In the genomic region with DNA sequence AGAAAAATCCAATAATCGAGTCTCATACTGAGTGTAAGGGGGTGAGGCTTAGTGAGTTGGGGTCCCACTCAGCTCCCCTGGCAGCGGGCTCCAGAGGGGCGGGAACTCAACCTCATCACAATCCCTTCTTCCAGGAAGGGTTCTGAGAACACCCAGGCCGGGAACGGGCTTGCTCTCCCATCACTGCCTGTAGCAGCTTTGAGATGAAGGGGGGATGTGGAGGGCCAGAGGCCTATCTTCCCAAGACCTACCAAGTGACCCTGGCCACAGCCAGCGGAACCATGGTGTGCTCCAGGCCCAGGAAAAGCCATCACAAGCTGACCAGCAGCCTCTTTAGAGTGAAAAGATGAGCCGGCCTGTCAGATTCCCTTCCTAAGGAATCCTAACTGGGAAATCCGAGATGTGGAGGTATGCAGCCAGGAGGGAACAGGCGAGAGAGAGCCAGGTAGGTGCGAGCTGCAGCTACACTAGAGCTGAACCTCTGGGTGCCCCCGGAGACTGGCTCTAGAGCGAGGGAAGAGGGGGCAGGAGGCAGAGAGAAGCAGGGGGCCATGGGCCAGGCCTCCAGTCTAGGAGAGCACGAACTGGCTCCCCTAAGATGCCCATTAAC, we compare ENCODE assay signal across 20 cellular contexts. TPM values are rescaled to one million over a fixed set of nuclear protein-coding genes. Genes with fewer than 3 reads are reported as not detected.
DNase-seq lines count a peak whose midpoint lies in the region; ATAC-seq, FAIRE-seq and TF ChIP-seq lines count a peak whose summit lies in the region.
"Had no signal": no experiment of that assay in that cellular context is flagged by ENCODE, and none has a peak within 500 bp of the region (broad histone marks: within the 10 kb centered on the region; RNA-seq: fewer than 3 reads in every experiment).

No MANE protein-coding gene starts in this region.

- DNase-seq in HepG2 (ENCODE audit: low spot score) (no peak), right lobe of liver (no peak), mesenteric fat pad (ENCODE audit: low spot score) (peak; percentile 57), sciatic nerve (ENCODE audit: low spot score) (peak; percentile 53), small intestine (no peak)
- no peak for DNase-seq in activated T-helper 1 cell treated with anti-CD3 and anti-CD28 coated beads, Interleukin-12 subunit alpha, Interleukin-12 subunit beta, Interleukin-2, Interleukin-4 antibody, amounts not matched to agents 30 ng/mL and 10 ng/mL and 1 ng/mL, durations not matched to agents 14 hours and 24 hours and 36 hours (ENCODE audit: low spot score)
- DNase-seq: BE2C; CD4-positive, CD25-positive, alpha-beta regulatory T cell; COR-L47; DMS153; KBM-7; NCI-H1105; NCI-H1694; OCI-M1; SIG-M5 had no signal

- in situ Hi-C loops in HepG2 (cut with HindIII; ENCODE audit: extremely low pct_ligation_motif_present, low pct_unique_long_range_greater_than_20kb) = no loop called here

- no peak for TF ChIP-seq POLR2A in HepG2 (IDR thresholded peaks at IDR 0.05; ENCODE audit: insufficient read depth in 1 of 2, low read depth in 2 of 2, low read length in 2 of 2)
- no peak for TF ChIP-seq POLR2A in right lobe of liver (IDR thresholded peaks at IDR 0.05)

- H3K4me2 ChIP-seq in HepG2 (ENCODE audit: low read depth, low read length) = peak overlapping the region; percentile 73; the same call in 1 of the 2 replicates

- intact Hi-C loops in HepG2 (cut with micrococcal nuclease; ENCODE audit: unreplicated experiment) (no loop called here), right lobe of liver (cut with DNase I) (no loop called here), sciatic nerve (cut with DNase I) (no loop called here)
- intact Hi-C loops in activated T-helper 1 cell treated with anti-CD3 and anti-CD28 coated beads, Interleukin-12 subunit alpha, Interleukin-12 subunit beta, Interleukin-2, Interleukin-4 antibody, amounts not matched to agents 30 ng/mL and 10 ng/mL and 1 ng/mL, durations not matched to agents 14 hours and 24 hours and 36 hours (cut with micrococcal nuclease) = no loop called here

- H3K4me1 ChIP-seq in HepG2 (ENCODE audit: insufficient read depth, low read length) = peaks cover 55% of the 10 kb centered on the region
- H3K4me1 ChIP-seq in right lobe of liver = no peaks in the 10 kb centered on the region
- no peaks in the 10 kb centered on the region for H3K4me1 ChIP-seq in small intestine (ENCODE audit: control insufficient read depth in 2 of 2, insufficient read depth in 1 of 2, low read depth in 1 of 2, low read length in 1 of 2)
- H3K4me1 ChIP-seq: BE2C had no signal

- no peak overlapping the region for H3K4me3 Mint-ChIP-seq in activated T-helper 1 cell treated with anti-CD3 and anti-CD28 coated beads, Interleukin-12 subunit alpha, Interleukin-12 subunit beta, Interleukin-2, Interleukin-4 antibody, amounts not matched to agents 30 ng/mL and 10 ng/mL and 1 ng/mL, durations not matched to agents 14 hours and 24 hours and 36 hours
- H3K4me3 Mint-ChIP-seq: CD4-positive, CD25-positive, alpha-beta regulatory T cell had no signal

- H3K36me3 ChIP-seq in HepG2 (replicated peaks in 1 of 2; ENCODE audit: control insufficient read depth in 1 of 2, insufficient read depth in 2 of 2, low read length in 2 of 2) = no peaks in the 10 kb centered on the region
- no peaks in the 10 kb centered on the region for H3K36me3 ChIP-seq in right lobe of liver
- no peaks in the 10 kb centered on the region for H3K36me3 ChIP-seq in small intestine (ENCODE audit: control insufficient read depth in 2 of 2, insufficient read depth in 2 of 2, low read length in 2 of 2)
- H3K36me3 ChIP-seq: BE2C had no signal

- H3K36me3 Mint-ChIP-seq in activated T-helper 1 cell treated with anti-CD3 and anti-CD28 coated beads, Interleukin-12 subunit alpha, Interleukin-12 subunit beta, Interleukin-2, Interleukin-4 antibody, amounts not matched to agents 30 ng/mL and 10 ng/mL and 1 ng/mL, durations not matched to agents 14 hours and 24 hours and 36 hours (ENCODE audit: low read depth) = no peaks in the 10 kb centered on the region
- H3K36me3 Mint-ChIP-seq: CD4-positive, CD25-positive, alpha-beta regulatory T cell had no signal

- no peak overlapping the region for H3K4me3 ChIP-seq in HepG2 (replicated peaks in 1 of 3; ENCODE audit: insufficient read depth in 1 of 3, low read depth in 2 of 3, low read length in 3 of 3)
- no peak overlapping the region for H3K4me3 ChIP-seq in right lobe of liver
- H3K4me3 ChIP-seq in small intestine (ENCODE audit: low read depth in 1 of 2, low read length in 2 of 2) = no peak overlapping the region
- H3K4me3 ChIP-seq: GM12878 had no signal

- no peaks in the 10 kb centered on the region for H4K20me1 ChIP-seq in HepG2 (ENCODE audit: insufficient read depth, low read length)

- H3K27me3 Mint-ChIP-seq in activated T-helper 1 cell treated with anti-CD3 and anti-CD28 coated beads, Interleukin-12 subunit alpha, Interleukin-12 subunit beta, Interleukin-2, Interleukin-4 antibody, amounts not matched to agents 30 ng/mL and 10 ng/mL and 1 ng/mL, durations not matched to agents 14 hours and 24 hours and 36 hours (ENCODE audit: insufficient read depth) = peaks cover 34% of the 10 kb centered on the region

- TF ChIP-seq RAD21 in HepG2 (CRISPR knock-in tag; IDR thresholded peaks at IDR 0.05) = no peak

- no peak for TF ChIP-seq CTCF in HepG2 (CRISPR knock-in tag; IDR thresholded peaks at IDR 0.05)
- no peak for TF ChIP-seq CTCF in right lobe of liver (IDR thresholded peaks at IDR 0.05)

- no peaks in the 10 kb centered on the region for H3K9me3 Mint-ChIP-seq in activated T-helper 1 cell treated with anti-CD3 and anti-CD28 coated beads, Interleukin-12 subunit alpha, Interleukin-12 subunit beta, Interleukin-2, Interleukin-4 antibody, amounts not matched to agents 30 ng/mL and 10 ng/mL and 1 ng/mL, durations not matched to agents 14 hours and 24 hours and 36 hours

- FAIRE-seq in HepG2 (lab: Jason Lieb, UNC) (no peak), small intestine (lab: Jason Lieb, UNC) (no peak)
- FAIRE-seq: GM12878, GM19239 had no signal

- H3K27ac Mint-ChIP-seq in activated T-helper 1 cell treated with anti-CD3 and anti-CD28 coated beads, Interleukin-12 subunit alpha, Interleukin-12 subunit beta, Interleukin-2, Interleukin-4 antibody, amounts not matched to agents 30 ng/mL and 10 ng/mL and 1 ng/mL, durations not matched to agents 14 hours and 24 hours and 36 hours = no peak overlapping the region
- H3K27ac Mint-ChIP-seq: CD4-positive, CD25-positive, alpha-beta regulatory T cell had no signal

- POLR2A ChIA-PET in HepG2 (lab: Yijun Ruan, JAX) = no interaction called here

- no peak for TF ChIP-seq EP300 in HepG2 (IDR thresholded peaks at IDR 0.05; ENCODE audit: low read depth in 2 of 2, low read length in 2 of 2)
- no peak for TF ChIP-seq EP300 in HepG2 (CRISPR knock-in tag; IDR thresholded peaks at IDR 0.05; ENCODE audit: borderline replicate concordance)

- peaks cover 2 to 43% of the 10 kb centered on the region in 2 experiments; a peak in 4 of 5 replicates for H3K27me3 ChIP-seq in HepG2 (ENCODE audit: control insufficient read depth in 1 of 2, insufficient read depth in 2 of 2, low read length in 2 of 2)
- peaks cover 0 to 3% of the 10 kb centered on the region in 2 donors for H3K27me3 ChIP-seq in right lobe of liver
- H3K27me3 ChIP-seq in small intestine (ENCODE audit: control insufficient read depth in 2 of 2, insufficient read depth in 2 of 2, low read length in 2 of 2) = peaks cover 0 to 2% of the 10 kb centered on the region in 2 donors

- WGBS in HepG2 (ENCODE audit: low lambda C conversion rate) = 72% methylated on average over 13 of the region's 13 CpGs
- 90% methylated on average over 3 of the region's 13 CpGs for WGBS in right lobe of liver (ENCODE audit: insufficient coverage, low coverage, low lambda C conversion rate, missing lambda C conversion rate)
- 86 to 92% (median 92%) methylated on average over 13 of the region's 13 CpGs for WGBS in small intestine, 3 donors

- CTCF ChIA-PET in HepG2 (lab: Yijun Ruan, JAX; ENCODE audit: low intra/inter-chr PET ratio, low total read pairs) = no interaction called here

- H3K79me2 ChIP-seq in HepG2 (ENCODE audit: insufficient read depth, low read length) = no peaks in the 10 kb centered on the region

- H2AFZ ChIP-seq in HepG2 (ENCODE audit: low read length) = no peak overlapping the region

- BruUV-seq in HepG2 (replicated peaks; lab: Mats Ljungman, UMichigan) = no TSS peak

- no peaks in the 10 kb centered on the region for H3K4me1 Mint-ChIP-seq in activated T-helper 1 cell treated with anti-CD3 and anti-CD28 coated beads, Interleukin-12 subunit alpha, Interleukin-12 subunit beta, Interleukin-2, Interleukin-4 antibody, amounts not matched to agents 30 ng/mL and 10 ng/mL and 1 ng/mL, durations not matched to agents 14 hours and 24 hours and 36 hours (ENCODE audit: low read depth)
- H3K4me1 Mint-ChIP-seq: CD4-positive, CD25-positive, alpha-beta regulatory T cell had no signal

- H3K9ac ChIP-seq in HepG2 (ENCODE audit: insufficient read depth, low read depth, low read length) = no peak overlapping the region

- H3K27ac ChIP-seq in HepG2 (ENCODE audit: extremely low read length, insufficient read depth, low read length) (no peak overlapping the region), right lobe of liver (no peak overlapping the region), small intestine (ENCODE audit: low read depth in 1 of 2, low read length in 1 of 2) (no peak overlapping the region)

- no peak for ATAC-seq in HepG2
- ATAC-seq in right lobe of liver = no peak
- ATAC-seq in sciatic nerve = no peak
- no peak for ATAC-seq in GM21576 (IDR thresholded peaks at IDR 0.05; ENCODE audit: unreplicated experiment)
- ATAC-seq: GM12878 had no signal

- no peaks in the 10 kb centered on the region for H3K9me3 ChIP-seq in HepG2 (ENCODE audit: low read length)
- no peaks in the 10 kb centered on the region for H3K9me3 ChIP-seq in right lobe of liver
- H3K9me3 ChIP-seq in small intestine (ENCODE audit: control insufficient read depth, low read depth) = no peaks in the 10 kb centered on the region
- H3K9me3 ChIP-seq: BE2C had no signal

RNA-seq across cellular contexts. Expression of gene GRAMD2A, which starts 18.5 kb away (rescaled TPM):
- total RNA-seq in HepG2 (2016; rRNA removed; fragmentation: Illumina TruSeq; extraction: Trizol) = 0.32 TPM in 1 of 2 replicates, not detected in the other
- total RNA-seq in HepG2 (2016; cell fraction: cytosol; rRNA removed; fragmentation: Illumina TruSeq; extraction: Trizol; ENCODE audit: low read depth) = not detected in 2 replicates
- total RNA-seq in HepG2 (2016; cell fraction: insoluble cytoplasmic fraction; rRNA removed; fragmentation: Illumina TruSeq; extraction: Trizol) = 0.07 and 0.17 TPM in 2 replicates
- not detected in 2 replicates for total RNA-seq in HepG2 (2016; cell fraction: membrane; rRNA removed; fragmentation: Illumina TruSeq; extraction: Trizol)
- total RNA-seq in HepG2 (2016; cell fraction: nucleus; rRNA removed; fragmentation: Illumina TruSeq; extraction: Trizol) = not detected in 2 replicates
- 0.04 and 0.13 TPM in 2 replicates for polyA plus RNA-seq in HepG2 (2011; rRNA removed)
- 0.05 TPM in 2 replicates for polyA plus RNA-seq in HepG2 (2011; cell fraction: cytosol; rRNA removed)
- polyA plus RNA-seq in HepG2 (2011; cell fraction: nucleus; rRNA removed) = 0.16 TPM in 1 of 2 replicates, not detected in the other
- polyA plus RNA-seq in HepG2 (2012) = 0.09 and 0.36 TPM in 2 replicates
- polyA plus RNA-seq in HepG2 (2016; cell fraction: cytosol; fragmentation: Illumina TruSeq; extraction: Trizol; ENCODE audit: low read depth) = not detected in 2 replicates
- polyA plus RNA-seq in HepG2 (2016; cell fraction: insoluble cytoplasmic fraction; fragmentation: Illumina TruSeq; extraction: Trizol; ENCODE audit: low read depth) = not detected in 2 replicates
- polyA plus RNA-seq in HepG2 (2016; cell fraction: membrane; fragmentation: Illumina TruSeq; extraction: Trizol; ENCODE audit: low read depth) = not detected in 2 replicates
- not detected in 2 replicates for polyA plus RNA-seq in HepG2 (2016; cell fraction: nucleus; fragmentation: Illumina TruSeq; extraction: Trizol; ENCODE audit: insufficient read depth, low read depth)
- polyA minus RNA-seq in HepG2 (2011; rRNA and poly(A)+ RNA removed; ENCODE audit: low replicate concordance) = 0.86 and 2.8 TPM in 2 replicates
- polyA minus RNA-seq in HepG2 (2011; cell fraction: cytosol; rRNA and poly(A)+ RNA removed) = not detected in 2 replicates
- not detected in 2 replicates for polyA minus RNA-seq in HepG2 (2011; cell fraction: nucleus; rRNA and poly(A)+ RNA removed)
- total RNA-seq in right lobe of liver = not detected
- total RNA-seq in mesenteric fat pad = not detected
- 6.7 TPM for total RNA-seq in sciatic nerve
- total RNA-seq in activated T-helper 1 cell treated with anti-CD3 and anti-CD28 coated beads, Interleukin-12 subunit alpha, Interleukin-12 subunit beta, Interleukin-2, Interleukin-4 antibody, amounts not matched to agents 30 ng/mL and 10 ng/mL and 1 ng/mL, durations not matched to agents 14 hours and 24 hours and 36 hours = 0.21 TPM in 1 of 2 replicates, not detected in the other
- polyA plus RNA-seq in small intestine = 1 to 10 TPM in 2 of 3 donors, under 1 TPM in 1; 0.67 to 7.0 (median 1.4) TPM
- total RNA-seq: A172; CD4-positive, CD25-positive, alpha-beta regulatory T cell; GM12878; RPMI7951 had no signal
- polyA plus RNA-seq: CD4-positive, CD25-positive, alpha-beta regulatory T cell had no signal

RNA-seq across cellular contexts. Expression of gene PKM, which starts 51.9 kb away (rescaled TPM):
- 488 and 574 TPM in 2 replicates for total RNA-seq in HepG2 (2016; rRNA removed; fragmentation: Illumina TruSeq; extraction: Trizol)
- total RNA-seq in HepG2 (2016; cell fraction: cytosol; rRNA removed; fragmentation: Illumina TruSeq; extraction: Trizol; ENCODE audit: low read depth) = 56.7 and 63.3 TPM in 2 replicates
- total RNA-seq in HepG2 (2016; cell fraction: insoluble cytoplasmic fraction; rRNA removed; fragmentation: Illumina TruSeq; extraction: Trizol) = 500 and 538 TPM in 2 replicates
- 102 TPM in 2 replicates for total RNA-seq in HepG2 (2016; cell fraction: membrane; rRNA removed; fragmentation: Illumina TruSeq; extraction: Trizol)
- 265 and 278 TPM in 2 replicates for total RNA-seq in HepG2 (2016; cell fraction: nucleus; rRNA removed; fragmentation: Illumina TruSeq; extraction: Trizol)
- polyA plus RNA-seq in HepG2 (2011; rRNA removed) = 766 and 780 TPM in 2 replicates
- 619 and 801 TPM in 2 replicates for polyA plus RNA-seq in HepG2 (2011; cell fraction: cytosol; rRNA removed)
- 586 and 619 TPM in 2 replicates for polyA plus RNA-seq in HepG2 (2011; cell fraction: nucleus; rRNA removed)
- polyA plus RNA-seq in HepG2 (2012) = 811 and 958 TPM in 2 replicates
- polyA plus RNA-seq in HepG2 (2016; cell fraction: cytosol; fragmentation: Illumina TruSeq; extraction: Trizol; ENCODE audit: low read depth) = 52.1 and 54.7 TPM in 2 replicates
- 373 and 468 TPM in 2 replicates for polyA plus RNA-seq in HepG2 (2016; cell fraction: insoluble cytoplasmic fraction; fragmentation: Illumina TruSeq; extraction: Trizol; ENCODE audit: low read depth)
- polyA plus RNA-seq in HepG2 (2016; cell fraction: membrane; fragmentation: Illumina TruSeq; extraction: Trizol; ENCODE audit: low read depth) = 77.8 and 83.1 TPM in 2 replicates
- polyA plus RNA-seq in HepG2 (2016; cell fraction: nucleus; fragmentation: Illumina TruSeq; extraction: Trizol; ENCODE audit: insufficient read depth, low read depth) = 330 and 335 TPM in 2 replicates
- 1,889 and 3,533 TPM in 2 replicates for polyA minus RNA-seq in HepG2 (2011; rRNA and poly(A)+ RNA removed; ENCODE audit: low replicate concordance)
- 776 TPM in 2 replicates for polyA minus RNA-seq in HepG2 (2011; cell fraction: cytosol; rRNA and poly(A)+ RNA removed)
- polyA minus RNA-seq in HepG2 (2011; cell fraction: nucleus; rRNA and poly(A)+ RNA removed) = 532 and 663 TPM in 2 replicates
- total RNA-seq in right lobe of liver = 100 to 1,000 TPM in 1 of 6 experiments, 10 to 100 TPM in 5; 18.4 to 106 (median 27.2) TPM
- 414 TPM for total RNA-seq in mesenteric fat pad
- total RNA-seq in sciatic nerve = 385 TPM
- total RNA-seq in activated T-helper 1 cell treated with anti-CD3 and anti-CD28 coated beads, Interleukin-12 subunit alpha, Interleukin-12 subunit beta, Interleukin-2, Interleukin-4 antibody, amounts not matched to agents 30 ng/mL and 10 ng/mL and 1 ng/mL, durations not matched to agents 14 hours and 24 hours and 36 hours = 2,409 and 2,442 TPM in 2 replicates
- 100 to 1,000 TPM; 243 to 362 (median 254) TPM for polyA plus RNA-seq in small intestine

Comparison
In these comparisons a context has a peak if more than half of its experiments do, and no peak if none do; other contexts are left out.
1. DNase-seq: peak in mesenteric fat pad (single experiment) and sciatic nerve (single experiment); none in HepG2 (single experiment), right lobe of liver (0 of 3), activated T-helper 1 cell treated with anti-CD3 and anti-CD28 coated beads, Interleukin-12 subunit alpha, Interleukin-12 subunit beta, Interleukin-2, Interleukin-4 antibody, amounts not matched to agents 30 ng/mL and 10 ng/mL and 1 ng/mL, durations not matched to agents 14 hours and 24 hours and 36 hours (single experiment) and small intestine (single experiment).